In the genomic region with DNA sequence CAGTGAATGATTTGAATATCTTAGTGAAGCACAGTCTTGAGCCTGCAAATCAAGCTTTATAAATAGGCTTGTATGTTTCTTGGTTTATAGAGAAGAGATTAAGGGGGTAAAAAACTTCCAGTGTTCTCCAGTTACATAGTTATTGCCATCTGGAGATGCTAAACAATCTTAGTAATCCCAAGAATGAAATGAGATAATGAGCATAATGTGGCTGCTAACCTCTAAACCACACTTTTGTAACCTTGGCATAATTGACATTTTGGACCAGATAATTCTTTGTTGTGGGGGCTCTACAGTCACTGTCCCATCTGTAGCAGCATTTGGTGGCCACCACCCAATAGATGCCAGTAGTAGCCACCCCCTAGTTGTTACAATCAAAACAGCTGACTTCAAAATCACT, we compare ENCODE assay signal across 19 cellular contexts.
DNase-seq lines count a peak whose midpoint lies in the region; ATAC-seq and TF ChIP-seq lines count a peak whose summit lies in the region.
"Had no signal": no experiment of that assay in that cellular context is flagged by ENCODE, and none has a peak within 500 bp of the region (broad histone marks: within the 10 kb centered on the region; RNA-seq: fewer than 3 reads in every experiment).

No MANE protein-coding gene starts in this region.

- no peaks in the 10 kb centered on the region for H3K9me3 ChIP-seq in heart right ventricle
- H3K9me3 ChIP-seq: colonic mucosa, gastroesophageal sphincter, left ventricle myocardium inferior, Peyer's patch had no signal

- peaks cover 16% of the 10 kb centered on the region for H3K9me3 Mint-ChIP-seq in mesothelial cell of epicardium
- peaks cover 0 to 33% (median 4%) of the 10 kb centered on the region in 9 donors for H3K9me3 Mint-ChIP-seq in naive thymus-derived CD8-positive, alpha-beta T cell

- in situ Hi-C loops in brain microvascular endothelial cell (cut with HindIII; ENCODE audit: low pct_ligation_motif_present, low sequenced_read_pairs) = no loop called here

- H3K36me3 Mint-ChIP-seq in mesothelial cell of epicardium = peaks cover 12% of the 10 kb centered on the region
- H3K36me3 Mint-ChIP-seq in naive thymus-derived CD8-positive, alpha-beta T cell = peaks cover 21 to 52% (median 37%) of the 10 kb centered on the region in 3 donors

- H3K4me1 Mint-ChIP-seq in mesothelial cell of epicardium = peaks cover 19% of the 10 kb centered on the region
- peaks cover 0 to 5% (median 1%) of the 10 kb centered on the region in 4 donors for H3K4me1 Mint-ChIP-seq in naive thymus-derived CD8-positive, alpha-beta T cell
- H3K4me1 Mint-ChIP-seq: B cell had no signal

- H3K4me3 Mint-ChIP-seq in mesothelial cell of epicardium = no peak overlapping the region
- H3K4me3 Mint-ChIP-seq in naive thymus-derived CD8-positive, alpha-beta T cell = no peak overlapping the region
- H3K4me3 Mint-ChIP-seq: B cell had no signal

- peak overlapping the region; percentile 70 for H3K27ac Mint-ChIP-seq in mesothelial cell of epicardium
- H3K27ac Mint-ChIP-seq in naive thymus-derived CD8-positive, alpha-beta T cell = no peak overlapping the region
- H3K27ac Mint-ChIP-seq: B cell had no signal

- H3K27ac ChIP-seq in brain microvascular endothelial cell (no peak overlapping the region), heart right ventricle (no peak overlapping the region)
- H3K27ac ChIP-seq: colonic mucosa, gastroesophageal sphincter, left ventricle myocardium inferior, Peyer's patch had no signal

- H3K4me3 ChIP-seq in BJ (ENCODE audit: low read depth, low read length) = no peak overlapping the region
- no peak overlapping the region for H3K4me3 ChIP-seq in brain microvascular endothelial cell (ENCODE audit: low read depth, low read length)
- no peak overlapping the region for H3K4me3 ChIP-seq in heart right ventricle
- H3K4me3 ChIP-seq: colonic mucosa, gastroesophageal sphincter, left ventricle myocardium inferior, Peyer's patch had no signal

- H3K36me3 ChIP-seq in BJ (ENCODE audit: control insufficient read depth, insufficient read depth, low read length) = no peaks in the 10 kb centered on the region
- H3K36me3 ChIP-seq in brain microvascular endothelial cell (replicated peaks) = no peaks in the 10 kb centered on the region
- H3K36me3 ChIP-seq in heart right ventricle = no peaks in the 10 kb centered on the region
- H3K36me3 ChIP-seq: colonic mucosa, gastroesophageal sphincter, left ventricle myocardium inferior, Peyer's patch had no signal

- intact Hi-C loops in heart right ventricle (cut with DNase I) = no loop called here

- TF ChIP-seq CTCF in BJ (IDR thresholded peaks at IDR 0.05; ENCODE audit: insufficient read depth, low read depth, low read length) (no peak), brain microvascular endothelial cell (IDR thresholded peaks at IDR 0.05; ENCODE audit: low read depth, low read length, missing control alignments) (no peak), mesothelial cell of epicardium (IDR thresholded peaks at IDR 0.05; ENCODE audit: unreplicated experiment) (no peak), heart right ventricle (IDR thresholded peaks at IDR 0.05) (no peak)

- no peak for ATAC-seq in naive thymus-derived CD8-positive, alpha-beta T cell
- no peak for ATAC-seq in heart right ventricle
- ATAC-seq: gastroesophageal sphincter, sciatic nerve had no signal

- CTCF ChIA-PET in BJ (lab: Yijun Ruan, JAX) = interaction anchor here (2.6 kb wide), 1 partner anchor 365 kb away, joined by 7 read pairs; no protein-coding TSS in a partner anchor

- no peaks in the 10 kb centered on the region for H3K27me3 Mint-ChIP-seq in mesothelial cell of epicardium (ENCODE audit: low read depth)
- no peaks in the 10 kb centered on the region for H3K27me3 Mint-ChIP-seq in naive thymus-derived CD8-positive, alpha-beta T cell
- H3K27me3 Mint-ChIP-seq: B cell had no signal

- peaks cover 0 to 18% (median 9%) of the 10 kb centered on the region in 9 donors for H3K4me1 ChIP-seq in heart right ventricle
- H3K4me1 ChIP-seq: Caco-2, colonic mucosa, Peyer's patch had no signal

- peak; percentile 46 for DNase-seq in BJ (ENCODE audit: low read depth)
- peak; percentile 50 for DNase-seq in LHCN-M2 (ENCODE audit: low read depth)
- DNase-seq in brain microvascular endothelial cell = peak; percentile 20
- no peak for DNase-seq in mesothelial cell of epicardium (ENCODE audit: low spot score in 2 of 2, unreplicated experiment in 2 of 2)
- no peak for DNase-seq in stimulated activated CD4-positive, alpha-beta T cell treated with anti-CD3 and anti-CD28 coated beads, Interleukin-2, amount 100 ng/mL, for 24 hours
- DNase-seq in naive thymus-derived CD8-positive, alpha-beta T cell = no peak
- DNase-seq in hypothalamus (lab: John Stamatoyannopoulos, UW) = no peak
- DNase-seq in heart right ventricle = no peak
- DNase-seq: activated CD4-positive, alpha-beta T cell treated with anti-CD3 and anti-CD28 coated beads for 48 hours; activated CD8-positive, alpha-beta memory T cell treated with anti-CD3 and anti-CD28 coated beads, Interleukin-2, amount 50 U/mL, for 48 hours; activated gamma-delta T cell treated with Interleukin-2 at 50 U/mL for 16 hours; Caco-2; colonic mucosa; left ventricle myocardium inferior; NCI-H1417; Peyer's patch had no signal

- POLR2A ChIA-PET in BJ (lab: Charles Lee) = interaction anchor here (0.5 to 0.7 kb wide), 2 partner anchors 316 to 984 kb away, joined by 3 read pairs; no protein-coding TSS in a partner anchor
- POLR2A ChIA-PET in naive thymus-derived CD8-positive, alpha-beta T cell (lab: Charles Lee) = no interaction called here

- H3K27me3 ChIP-seq in BJ (ENCODE audit: control insufficient read depth, insufficient read depth, low read length) (no peaks in the 10 kb centered on the region), brain microvascular endothelial cell (replicated peaks) (no peaks in the 10 kb centered on the region), heart right ventricle (no peaks in the 10 kb centered on the region)
- H3K27me3 ChIP-seq: colonic mucosa, gastroesophageal sphincter, Peyer's patch had no signal

Comparison
In these comparisons a context has a peak if more than half of its experiments do, and no peak if none do; other contexts are left out.
1. DNase-seq: peak in BJ (single experiment), LHCN-M2 (single experiment) and brain microvascular endothelial cell (single experiment); none in mesothelial cell of epicardium (0 of 2), stimulated activated CD4-positive, alpha-beta T cell treated with anti-CD3 and anti-CD28 coated beads, Interleukin-2, amount 100 ng/mL, for 24 hours (0 of 2), naive thymus-derived CD8-positive, alpha-beta T cell (0 of 10), hypothalamus (0 of 51) and heart right ventricle (0 of 2).